ENCODE assay signal across 1 cellular context in the genomic region with DNA sequence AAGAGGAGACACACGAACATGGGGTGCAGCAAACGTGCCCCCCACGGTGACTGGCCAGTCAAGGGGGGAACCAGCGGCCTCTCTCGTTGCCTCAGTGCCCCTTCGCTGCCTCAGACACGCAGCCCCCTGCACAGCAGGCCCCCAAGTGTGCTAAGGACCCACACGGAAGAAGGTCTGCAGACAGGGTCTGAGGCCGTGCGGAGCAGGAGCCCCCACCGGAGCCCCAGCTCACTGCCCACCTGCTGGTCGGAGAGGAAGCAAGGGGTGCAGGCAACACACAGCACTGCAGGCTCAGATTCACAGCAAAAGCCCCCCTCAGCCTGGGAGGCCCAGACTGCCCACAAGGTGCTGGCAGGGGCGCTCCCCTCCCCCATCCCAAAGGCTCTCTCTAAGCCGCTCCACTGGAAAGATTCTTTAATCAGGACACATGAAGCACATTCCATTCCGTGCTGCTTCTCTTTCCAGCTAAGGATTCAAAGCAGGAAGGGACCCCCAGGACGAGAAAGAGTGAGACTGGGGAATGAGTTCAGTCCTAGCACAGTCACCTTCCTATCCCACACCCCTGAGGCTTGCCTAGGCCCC.
TF ChIP-seq lines count a peak whose summit lies in the region.

No MANE protein-coding gene starts in this region.

TF ChIP-seq in GM23338, 12 proteins besides CTCF, POLR2A, EP300 and RAD21 (continued from another document):
- TF ChIP-seq ZNF462 (CRISPR knock-in tag; IDR thresholded peaks at IDR 0.05) (no peak), EZH2phosphoT487 (IDR thresholded peaks at IDR 0.05; ENCODE audit: unreplicated experiment) (no peak)
